ENCODE assay signal across 8 cellular contexts in the genomic region with DNA sequence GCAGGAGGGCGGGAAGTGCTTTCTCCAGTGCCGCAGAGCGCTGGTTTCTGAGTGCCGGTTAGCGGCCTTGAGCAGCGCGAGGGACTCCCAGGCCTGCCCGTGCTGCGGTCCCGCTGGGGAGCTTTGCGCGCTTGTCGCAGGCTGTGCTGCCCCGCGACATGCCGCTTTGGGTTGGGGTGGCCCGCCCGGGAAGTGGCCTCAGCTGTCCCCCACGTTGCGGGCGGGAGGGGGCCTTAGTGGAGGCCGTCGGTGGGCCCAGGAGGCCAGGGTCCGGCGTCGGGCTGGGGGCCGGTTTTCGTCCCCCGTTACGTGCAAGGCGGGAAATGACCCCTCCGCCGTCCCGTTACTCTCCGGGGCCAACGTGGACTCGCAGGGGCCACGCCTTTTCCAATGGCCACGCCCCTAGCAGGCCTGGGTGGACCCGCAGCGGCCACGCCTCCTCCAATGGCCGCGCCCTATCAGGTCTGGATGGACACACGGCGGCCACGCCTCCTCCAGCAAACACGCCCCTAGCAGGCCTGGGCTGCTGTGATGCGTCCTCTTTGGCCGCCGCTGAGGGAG. TPM values are rescaled to one million over a fixed set of nuclear protein-coding genes. Genes with fewer than 3 reads are reported as not detected.
DNase-seq lines count a peak whose midpoint lies in the region; ATAC-seq and TF ChIP-seq lines count a peak whose summit lies in the region.

No MANE protein-coding gene starts in this region.

- ATAC-seq in heart right ventricle (peak; percentile 86 to 93 (median 90)), upper lobe of left lung (ENCODE audit: low FRiP score in 2 of 2) (peak; percentile 95 to 96)

- TF ChIP-seq POLR2A in upper lobe of left lung (IDR thresholded peaks at IDR 0.05) = peak in 1 of 4 donors; percentile 61

- H3K27ac ChIP-seq in heart right ventricle (peak overlapping the region; percentile 95 to 99 (median 98)), upper lobe of left lung (peak overlapping the region; percentile 95 to 96 (median 96))

- 0% methylated on average over 48 to 51 of the region's 51 CpGs for WGBS in heart right ventricle, 2 donors
- 0 to 1% methylated on average over 5 to 24 of the region's 51 CpGs for WGBS in upper lobe of left lung, 2 donors

- H3K27me3 ChIP-seq in GM06990 (replicated peaks; ENCODE audit: control insufficient read depth, insufficient read depth, low read length) (no peaks in the 10 kb centered on the region), heart right ventricle (no peaks in the 10 kb centered on the region), upper lobe of left lung (no peaks in the 10 kb centered on the region)

- H3K9me3 ChIP-seq in heart right ventricle (peaks cover 0 to 24% (median 13%) of the 10 kb centered on the region in 11 donors), upper lobe of left lung (peaks cover 0 to 5% (median 2%) of the 10 kb centered on the region in 4 donors)

- H3K4me1 ChIP-seq in heart right ventricle (peaks cover 0 to 20% (median 9%) of the 10 kb centered on the region in 9 donors), upper lobe of left lung (peaks cover 10 to 23% (median 11%) of the 10 kb centered on the region in 4 donors)

- DNase-seq in GM06990 (ENCODE audit: extremely low read depth, insufficient read length) (peak; percentile 95), HFF-Myc (ENCODE audit: extremely low read depth, low read depth) (peak; percentile 87), MV-4-11 (lab: John Stamatoyannopoulos, UW) (peak; percentile 92), T-helper 1 cell (peak; percentile 63 to 94 (median 69)), amniotic stem cell (lab: John Stamatoyannopoulos, UW) (peak; percentile 90), heart right ventricle (peak; percentile 98 to 99), posterior cingulate gyrus (peak; percentile 92 to 100 (median 96)), upper lobe of left lung (peak; percentile 98 to 100)

- TF ChIP-seq CTCF in GM06990 (IDR thresholded peaks at IDR 0.05; ENCODE audit: insufficient read depth, low read length, poor library complexity, severe bottlenecking) (no peak), HFF-Myc (IDR thresholded peaks at IDR 0.05; ENCODE audit: low read depth, low read length, missing control alignments) (no peak), heart right ventricle (IDR thresholded peaks at IDR 0.05) (no peak), upper lobe of left lung (IDR thresholded peaks at IDR 0.05) (peak in 1 of 6 experiments; percentile 39)

- no peak for TF ChIP-seq EP300 in upper lobe of left lung (IDR thresholded peaks at IDR 0.05)

- intact Hi-C loops in heart right ventricle (cut with DNase I) (loop anchor here in 4 of 10 donors (2.0 to 5.0 kb wide), 3 partner anchors 42 to 44 kb away; a partner anchor contains a TSS), posterior cingulate gyrus (cut with DNase I) (loop anchor here (2.0 to 10.0 kb wide), 2 partner anchors 44 to 754 kb away; a partner anchor contains a TSS)

- H3K36me3 ChIP-seq in GM06990 (ENCODE audit: control insufficient read depth, insufficient read depth, low read length) = no peaks in the 10 kb centered on the region
- H3K36me3 ChIP-seq in heart right ventricle = peaks cover 0 to 2% (median 0%) of the 10 kb centered on the region in 9 donors
- H3K36me3 ChIP-seq in upper lobe of left lung = no peaks in the 10 kb centered on the region

- peak overlapping the region; percentile 95 for H3K4me3 ChIP-seq in GM06990 (replicated peaks; ENCODE audit: low read depth, low read length)
- peak overlapping the region; percentile 71 for H3K4me3 ChIP-seq in HFF-Myc (replicated peaks; ENCODE audit: low read depth, low read length)
- H3K4me3 ChIP-seq in heart right ventricle = peak overlapping the region; percentile 76 to 100 (median 84)
- peak overlapping the region; percentile 86 to 99 (median 94) for H3K4me3 ChIP-seq in upper lobe of left lung

RNA-seq across cellular contexts. Expression of a gene that starts 1.0 kb away (rescaled TPM):
- 10 to 100 TPM in 5 of 10 donors, 1 to 10 TPM in 5; 7.5 to 13.4 (median 10.5) TPM for total RNA-seq in heart right ventricle
- polyA plus RNA-seq in heart right ventricle = 10 to 100 TPM; 10.7 to 12.1 TPM
- total RNA-seq in upper lobe of left lung = 10 to 100 TPM; 15.9 to 35.6 (median 20.6) TPM

RNA-seq across cellular contexts. Expression of a gene that starts 43.8 kb away (rescaled TPM):
- 1 to 10 TPM; 1.2 to 4.1 (median 2.3) TPM for total RNA-seq in heart right ventricle
- polyA plus RNA-seq in heart right ventricle = 1 to 10 TPM; 1.5 to 7.9 TPM
- total RNA-seq in upper lobe of left lung = 10 to 100 TPM in 2 of 6 donors, 1 to 10 TPM in 4; 7.1 to 16.8 (median 9.4) TPM

RNA-seq across cellular contexts. Expression of a gene that starts 44.0 kb away (rescaled TPM):
- 10 to 100 TPM; 20.6 to 42.9 (median 29.0) TPM for total RNA-seq in heart right ventricle
- 1 to 10 TPM; 4.9 to 7.8 TPM for polyA plus RNA-seq in heart right ventricle
- total RNA-seq in upper lobe of left lung = 100 to 1,000 TPM in 1 of 6 donors, 10 to 100 TPM in 5; 37.7 to 118 (median 53.6) TPM

Comparison
In these comparisons a context has a peak if more than half of its experiments do, and no peak if none do; other contexts are left out.
1. Peak in every context shown above with its lines: DNase-seq, ATAC-seq, H3K4me3 ChIP-seq and H3K27ac ChIP-seq.